7 cellular contexts compared by ENCODE assay signal in genomic region chr16:87062569-87063442, GRCh38.
DNase-seq lines count a peak whose midpoint lies in the region; ATAC-seq and TF ChIP-seq lines count a peak whose summit lies in the region.

No MANE protein-coding gene starts in this region.

- no peaks in the 10 kb centered on the region for H3K36me3 ChIP-seq in GM06990 (ENCODE audit: control insufficient read depth, insufficient read depth, low read length)

- peaks cover 37% of the 10 kb centered on the region for H3K27me3 Mint-ChIP-seq in T-helper 2 cell treated with Interferon-gamma antibody and Interleukin-4, amounts not matched to agents 5 μg/mL and 100 μg/mL, for 36 hours (ENCODE audit: low read depth)

- H3K27ac Mint-ChIP-seq in T-helper 2 cell treated with Interferon-gamma antibody and Interleukin-4, amounts not matched to agents 5 μg/mL and 100 μg/mL, for 36 hours = no peak overlapping the region

- peak; percentile 81 for TF ChIP-seq CTCF in GM06990 (IDR thresholded peaks at IDR 0.05; ENCODE audit: insufficient read depth, low read length, poor library complexity, severe bottlenecking)
- peak; percentile 92 for TF ChIP-seq CTCF in LNCAP (IDR thresholded peaks at IDR 0.05)

- no peaks in the 10 kb centered on the region for H3K36me3 Mint-ChIP-seq in T-helper 2 cell treated with Interferon-gamma antibody and Interleukin-4, amounts not matched to agents 5 μg/mL and 100 μg/mL, for 36 hours (ENCODE audit: low read depth)

- DNase-seq in GM06990 (ENCODE audit: extremely low read depth, insufficient read length) (peak; percentile 29), cerebellum (ENCODE audit: low spot score) (peak; percentile 19), left colon (peak in 1 of 2 donors; percentile 73)
- DNase-seq in T-helper 2 cell treated with Interferon-gamma antibody and Interleukin-4, amounts not matched to agents 5 μg/mL and 100 μg/mL, for 36 hours (ENCODE audit: low spot score) = peak; percentile 19
- peak; percentile 56 for DNase-seq in stimulated activated CD4-positive, alpha-beta T cell treated with anti-CD3 and anti-CD28 coated beads, Interleukin-4, amount 100 ng/mL, for 1 hour

- H3K4me3 ChIP-seq in GM06990 (replicated peaks; ENCODE audit: low read depth, low read length) = no peak overlapping the region

- H3K27me3 ChIP-seq in GM06990 (replicated peaks; ENCODE audit: control insufficient read depth, insufficient read depth, low read length) = no peaks in the 10 kb centered on the region

- no peak overlapping the region for H3K4me3 Mint-ChIP-seq in T-helper 2 cell treated with Interferon-gamma antibody and Interleukin-4, amounts not matched to agents 5 μg/mL and 100 μg/mL, for 36 hours

- no peaks in the 10 kb centered on the region for H3K4me1 Mint-ChIP-seq in T-helper 2 cell treated with Interferon-gamma antibody and Interleukin-4, amounts not matched to agents 5 μg/mL and 100 μg/mL, for 36 hours (ENCODE audit: low read depth)

- intact Hi-C loops in left colon (cut with DNase I, micrococcal nuclease) = loop anchor here in 1 of 2 donors (5.0 kb wide), 2 partner anchors 214 to 501 kb away; no protein-coding TSS in a partner anchor

- no peaks in the 10 kb centered on the region for H3K9me3 Mint-ChIP-seq in T-helper 2 cell treated with Interferon-gamma antibody and Interleukin-4, amounts not matched to agents 5 μg/mL and 100 μg/mL, for 36 hours

- ATAC-seq in left colon (peak; percentile 74), GM19328 (IDR thresholded peaks at IDR 0.05; ENCODE audit: unreplicated experiment) (no peak)
